In genomic region chr2:159684796-159685195, GRCh38 we compare ENCODE assay signal across 1 cellular context.
TF ChIP-seq lines count a peak whose summit lies in the region.

No MANE protein-coding gene starts in this region.

TF ChIP-seq in HepG2, 621 proteins besides CTCF, POLR2A, EP300 and RAD21 (continued from another document):
- TF ChIP-seq REST (IDR thresholded peaks at IDR 0.05; ENCODE audit: borderline replicate concordance in 1 of 2, low read depth in 1 of 2, low read length in 2 of 2) (no peak), ZNF513 (CRISPR knock-in tag; conservative IDR thresholded peaks at IDR 0.05) (no peak), MXD3 (CRISPR knock-in tag; IDR thresholded peaks at IDR 0.05) (no peak)
